ENCODE assay signal across 20 cellular contexts in genomic region chrX:106499473-106499872, GRCh38.
DNase-seq lines count a peak whose midpoint lies in the region; ATAC-seq, FAIRE-seq and TF ChIP-seq lines count a peak whose summit lies in the region.
"Had no signal": no experiment of that assay in that cellular context is flagged by ENCODE, and none has a peak within 500 bp of the region (broad histone marks: within the 10 kb centered on the region; RNA-seq: fewer than 3 reads in every experiment).

No MANE protein-coding gene starts in this region.

- H3K27me3 ChIP-seq in astrocyte (ENCODE audit: insufficient read depth, low read length) (no peaks in the 10 kb centered on the region), pancreas (peaks cover 0 to 17% (median 3%) of the 10 kb centered on the region in 4 donors), lower lobe of right lung (ENCODE audit: low read depth) (no peaks in the 10 kb centered on the region)
- H3K27me3 ChIP-seq: BE2C had no signal

- H2AFZ ChIP-seq in astrocyte (ENCODE audit: low read depth, low read length), result no peak overlapping the region
- H2AFZ ChIP-seq: GM23338 had no signal

- H3K4me2 ChIP-seq in astrocyte (ENCODE audit: low read length), result no peak overlapping the region
- H3K4me2 ChIP-seq: BLaER1 treated with 17β-estradiol and CSF1 and Interleukin-3, amounts not matched to agents 10 nM and 100 nM; GM23338 had no signal

- DNase-seq in ELR (ENCODE audit: low read depth) (peak; percentile 9), astrocyte (ENCODE audit: low read depth) (no peak), epithelial cell of esophagus (ENCODE audit: low read depth) (peak; percentile 30), pancreas (no peak), lower lobe of right lung (no peak), anterior cingulate cortex (lab: John Stamatoyannopoulos, UW) (no peak)
- DNase-seq: ACHN; AML-193; BE2C; Calu3; CD4-positive, alpha-beta T cell; COR-L47; DMS53; DMS79 treated with DMSO at 0.1 percent for 48 hours; H9 had no signal

- H3K79me2 ChIP-seq in astrocyte (ENCODE audit: insufficient read depth, low read length), result no peaks in the 10 kb centered on the region

- H3K4me1 Mint-ChIP-seq in astrocyte (ENCODE audit: low read depth, unreplicated experiment), result no peaks in the 10 kb centered on the region
- H3K4me1 Mint-ChIP-seq: CD14-positive monocyte had no signal

- H3K9ac ChIP-seq in astrocyte (ENCODE audit: low read length), result no peak overlapping the region
- H3K9ac ChIP-seq: BLaER1 treated with 17β-estradiol and CSF1 and Interleukin-3, amounts not matched to agents 10 nM and 100 nM had no signal

- H3K27me3 Mint-ChIP-seq in astrocyte (ENCODE audit: low read depth, unreplicated experiment), result no peaks in the 10 kb centered on the region
- H3K27me3 Mint-ChIP-seq: CD4-positive, alpha-beta T cell had no signal

- intact Hi-C loops in pancreas (cut with DNase I), result no loop called here
- intact Hi-C loops in lower lobe of right lung (cut with DNase I), result no loop called here

- no peak overlapping the region for H3K4me3 Mint-ChIP-seq in astrocyte (ENCODE audit: unreplicated experiment)
- H3K4me3 Mint-ChIP-seq: CD14-positive monocyte; CD4-positive, alpha-beta T cell; GM23338; H9 had no signal

- H4K20me1 ChIP-seq in astrocyte (ENCODE audit: insufficient read depth, low read length), result no peaks in the 10 kb centered on the region
- H4K20me1 ChIP-seq: BLaER1 treated with 17β-estradiol and CSF1 and Interleukin-3, amounts not matched to agents 10 nM and 100 nM had no signal

- H3K27ac Mint-ChIP-seq in astrocyte (ENCODE audit: unreplicated experiment), result no peak overlapping the region
- H3K27ac Mint-ChIP-seq: CD14-positive monocyte; CD4-positive, alpha-beta T cell; GM23338; H9 had no signal

- no peak overlapping the region for H3K27ac ChIP-seq in astrocyte (ENCODE audit: low read depth, low read length)
- H3K27ac ChIP-seq in pancreas, result no peak overlapping the region
- no peak overlapping the region for H3K27ac ChIP-seq in lower lobe of right lung
- H3K27ac ChIP-seq: BLaER1 treated with 17β-estradiol and CSF1 and Interleukin-3, amounts not matched to agents 10 nM and 100 nM had no signal

- H3K4me3 ChIP-seq in astrocyte (ENCODE audit: insufficient read depth, low read depth, low read length) (no peak overlapping the region), epithelial cell of esophagus (ENCODE audit: low read length) (no peak overlapping the region), pancreas (no peak overlapping the region), lower lobe of right lung (no peak overlapping the region)
- H3K4me3 ChIP-seq: BLaER1 treated with 17β-estradiol and CSF1 and Interleukin-3, amounts not matched to agents 10 nM and 100 nM; GM23338 had no signal

- ATAC-seq in pancreas (no peak), lower lobe of right lung (no peak), GM19035 (IDR thresholded peaks at IDR 0.05; ENCODE audit: unreplicated experiment) (no peak)
- ATAC-seq: GM23338, HCT116 had no signal

- H3K4me1 ChIP-seq in astrocyte (ENCODE audit: insufficient read depth, low read length) (no peaks in the 10 kb centered on the region), pancreas (no peaks in the 10 kb centered on the region), lower lobe of right lung (no peaks in the 10 kb centered on the region)
- H3K4me1 ChIP-seq: BE2C; BLaER1 treated with 17β-estradiol and CSF1 and Interleukin-3, amounts not matched to agents 10 nM and 100 nM had no signal

- FAIRE-seq in astrocyte (lab: Jason Lieb, UNC) (peak; percentile 60), pancreas (lab: Jason Lieb, UNC) (peak; percentile 74)

- H3K9me3 ChIP-seq in astrocyte (ENCODE audit: insufficient read depth, low read depth, low read length), result no peaks in the 10 kb centered on the region
- H3K9me3 ChIP-seq in pancreas, result no peaks in the 10 kb centered on the region
- H3K9me3 ChIP-seq in lower lobe of right lung, result no peaks in the 10 kb centered on the region
- H3K9me3 ChIP-seq: BE2C had no signal

- TF ChIP-seq CTCF in astrocyte (IDR thresholded peaks at IDR 0.05; ENCODE audit: insufficient read depth, low read depth, low read length) (no peak), epithelial cell of esophagus (IDR thresholded peaks at IDR 0.05; ENCODE audit: insufficient read depth, low read depth, low read length, missing control alignments) (no peak), pancreas (IDR thresholded peaks at IDR 0.05) (no peak), lower lobe of right lung (IDR thresholded peaks at IDR 0.05) (no peak)

- no peaks in the 10 kb centered on the region for H3K9me3 Mint-ChIP-seq in astrocyte (ENCODE audit: unreplicated experiment)
- H3K9me3 Mint-ChIP-seq: CD4-positive, alpha-beta T cell; GM23338 had no signal

- no peaks in the 10 kb centered on the region for H3K36me3 ChIP-seq in astrocyte (ENCODE audit: insufficient read depth, low read length)
- no peaks in the 10 kb centered on the region for H3K36me3 ChIP-seq in pancreas
- no peaks in the 10 kb centered on the region for H3K36me3 ChIP-seq in lower lobe of right lung
- H3K36me3 ChIP-seq: BE2C; BLaER1 treated with 17β-estradiol and CSF1 and Interleukin-3, amounts not matched to agents 10 nM and 100 nM had no signal

- no peaks in the 10 kb centered on the region for H3K36me3 Mint-ChIP-seq in astrocyte (ENCODE audit: low read depth, unreplicated experiment)
- H3K36me3 Mint-ChIP-seq: CD14-positive monocyte had no signal

Comparison
In these comparisons a context has a peak if more than half of its experiments do, and no peak if none do; other contexts are left out.
1. DNase-seq: peak in ELR (single experiment) and epithelial cell of esophagus (single experiment); none in astrocyte (single experiment), pancreas (0 of 6), lower lobe of right lung (single experiment) and anterior cingulate cortex (0 of 58).